ENCODE assay signal across 15 cellular contexts in the genomic region with DNA sequence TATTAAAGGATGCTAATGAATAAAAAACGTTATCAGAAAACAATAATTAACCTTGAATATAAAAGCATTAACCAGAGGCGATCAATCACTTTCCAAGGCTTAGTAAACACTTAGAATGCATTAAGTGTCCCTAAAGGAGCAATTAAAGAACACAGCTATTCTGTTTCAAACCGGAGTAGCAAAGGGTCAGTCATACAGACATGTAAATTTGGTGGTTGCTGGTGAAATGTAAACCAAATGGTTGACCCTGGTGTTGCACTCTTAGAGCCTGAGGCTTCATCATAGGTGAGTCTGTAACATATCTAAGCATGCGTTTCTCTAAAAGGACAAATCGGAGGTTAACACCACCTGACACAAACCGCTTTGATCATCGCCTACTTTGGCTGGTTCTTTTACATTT.
"Had no signal": no experiment of that assay in that cellular context is flagged by ENCODE, and none has a peak within 500 bp of the region (broad histone marks: within the 10 kb centered on the region; RNA-seq: fewer than 3 reads in every experiment).

No MANE protein-coding gene starts in this region.

- DNase-seq: Karpas-422, KG1, MM.1S, NCI-H1092 treated with DMSO at 0.1 percent for 48 hours, NCI-H1436, NCI-H1694 treated with DMSO at 0.1 percent for 48 hours, NCI-H1930, NCI-H2081, NCI-H2107, NCI-H2227 treated with DMSO at 0.1 percent for 48 hours, NCI-H524, NCI-H526 treated with DMSO at 0.1 percent for 48 hours, Right ventricle myocardium superior, RPMI8226, SIG-M5 had no signal
